Comparison of ENCODE assay signal across 15 cellular contexts in the genomic region with DNA sequence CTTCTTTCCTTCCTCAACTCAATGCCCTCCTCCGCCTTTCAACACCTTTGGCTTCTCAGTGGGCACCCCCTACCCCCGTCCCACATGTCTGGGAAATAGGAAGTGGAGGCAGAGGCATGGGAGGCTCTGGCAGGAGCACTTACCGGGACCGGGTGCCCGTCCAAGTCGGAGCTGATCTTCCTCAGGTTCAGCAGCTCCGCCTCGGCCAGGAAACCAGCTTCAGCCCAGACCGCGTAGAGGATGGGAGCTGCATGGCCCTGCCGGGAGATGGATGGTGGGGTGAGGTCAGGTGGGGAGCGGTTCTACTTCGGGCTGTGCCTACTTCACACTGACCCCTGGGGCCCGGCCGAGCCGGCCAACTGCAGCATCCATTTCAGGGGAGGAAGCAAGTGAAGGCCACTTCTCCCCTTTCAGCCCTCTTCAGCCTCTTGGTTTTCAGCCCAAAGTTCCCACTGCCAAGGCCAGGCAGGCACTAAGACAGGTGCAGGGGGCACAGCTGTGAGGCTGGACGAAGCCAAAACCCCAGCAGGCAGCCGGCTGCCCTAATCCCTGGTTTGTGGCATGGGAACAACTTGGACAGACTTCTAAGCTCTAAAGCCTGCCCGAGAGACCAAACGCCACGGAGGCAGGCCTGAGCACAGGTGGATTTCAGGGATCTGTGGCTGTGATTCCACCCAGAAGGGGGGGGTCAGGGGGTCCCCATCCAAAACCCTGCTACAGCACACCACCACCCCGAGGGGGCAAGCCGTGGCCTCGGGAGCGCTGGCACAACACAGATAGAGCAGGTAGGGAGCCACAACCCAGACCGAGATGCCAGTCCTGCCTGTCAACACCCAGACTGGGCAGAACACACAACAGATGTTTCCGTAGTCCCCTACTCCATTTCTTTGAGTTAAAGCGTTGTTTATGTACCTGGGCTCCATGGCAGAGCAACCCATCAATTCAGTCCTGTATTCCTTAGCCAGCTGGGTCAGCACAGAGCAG. TPM values are rescaled to one million over a fixed set of nuclear protein-coding genes. Genes with fewer than 3 reads are reported as not detected.
DNase-seq lines count a peak whose midpoint lies in the region; ATAC-seq, FAIRE-seq and TF ChIP-seq lines count a peak whose summit lies in the region.
"Had no signal": no experiment of that assay in that cellular context is flagged by ENCODE, and none has a peak within 500 bp of the region (broad histone marks: within the 10 kb centered on the region; RNA-seq: fewer than 3 reads in every experiment).

No MANE protein-coding gene starts in this region.

- peaks cover 37 to 62% of the 10 kb centered on the region in 2 experiments for H3K36me3 ChIP-seq in HepG2 (replicated peaks in 1 of 2; ENCODE audit: control insufficient read depth in 1 of 2, insufficient read depth in 2 of 2, low read length in 2 of 2)
- H3K36me3 ChIP-seq in right lobe of liver, result peaks cover 0 to 27% (median 9%) of the 10 kb centered on the region in 4 donors
- peaks cover 54% of the 10 kb centered on the region for H3K36me3 ChIP-seq in bronchial epithelial cell (ENCODE audit: control insufficient read depth, insufficient read depth, low read length)
- H3K36me3 ChIP-seq in lung (ENCODE audit: control insufficient read depth in 2 of 2, insufficient read depth in 2 of 2, low read length in 2 of 2), result peaks cover 6 to 31% of the 10 kb centered on the region in 2 donors
- H3K36me3 ChIP-seq in upper lobe of right lung, result peaks cover 49% of the 10 kb centered on the region

- H3K4me3 ChIP-seq in HepG2 (replicated peaks in 1 of 3; ENCODE audit: insufficient read depth in 1 of 3, low read depth in 2 of 3, low read length in 3 of 3), result no peak overlapping the region
- H3K4me3 ChIP-seq in right lobe of liver, result no peak overlapping the region
- no peak overlapping the region for H3K4me3 ChIP-seq in bronchial epithelial cell (ENCODE audit: low read depth, low read length)
- H3K4me3 ChIP-seq in lung, result no peak overlapping the region
- H3K4me3 ChIP-seq in upper lobe of right lung, result no peak overlapping the region
- H3K4me3 ChIP-seq: GM12878 had no signal

- FAIRE-seq in HepG2 (lab: Jason Lieb, UNC) (no peak), bronchial epithelial cell (lab: Jason Lieb, UNC) (peak; percentile 52)
- FAIRE-seq: GM12878 had no signal

- H2AFZ ChIP-seq in HepG2 (ENCODE audit: low read length), result no peak overlapping the region

- in situ Hi-C loops in HepG2 (cut with HindIII; ENCODE audit: extremely low pct_ligation_motif_present, low pct_unique_long_range_greater_than_20kb), result no loop called here

- H3K9me3 ChIP-seq in HepG2 (ENCODE audit: low read length), result no peaks in the 10 kb centered on the region
- no peaks in the 10 kb centered on the region for H3K9me3 ChIP-seq in right lobe of liver
- H3K9me3 ChIP-seq in lung (ENCODE audit: control insufficient read depth in 2 of 2, insufficient read depth in 1 of 2, low read length in 1 of 2), result no peaks in the 10 kb centered on the region
- H3K9me3 ChIP-seq in upper lobe of right lung, result no peaks in the 10 kb centered on the region

- no peaks in the 10 kb centered on the region for H3K27me3 ChIP-seq in HepG2 (ENCODE audit: control insufficient read depth in 1 of 2, insufficient read depth in 2 of 2, low read length in 2 of 2)
- H3K27me3 ChIP-seq in right lobe of liver, result no peaks in the 10 kb centered on the region
- H3K27me3 ChIP-seq in bronchial epithelial cell (ENCODE audit: control insufficient read depth, insufficient read depth, low read length), result no peaks in the 10 kb centered on the region
- H3K27me3 ChIP-seq in lung (ENCODE audit: control insufficient read depth, insufficient read depth), result no peaks in the 10 kb centered on the region
- no peaks in the 10 kb centered on the region for H3K27me3 ChIP-seq in upper lobe of right lung

- ATAC-seq in HepG2, result no peak
- no peak for ATAC-seq in right lobe of liver
- no peak for ATAC-seq in lung (ENCODE audit: insufficient read depth, low FRiP score)
- no peak for ATAC-seq in upper lobe of right lung
- ATAC-seq in HG03025 (IDR thresholded peaks at IDR 0.05; ENCODE audit: low FRiP score, unreplicated experiment), result no peak
- ATAC-seq: GM12878; naive thymus-derived CD8-positive, alpha-beta T cell; Panc1 had no signal

- intact Hi-C loops in HepG2 (cut with micrococcal nuclease; ENCODE audit: unreplicated experiment), result no loop called here
- intact Hi-C loops in right lobe of liver (cut with DNase I), result no loop called here
- intact Hi-C loops in upper lobe of right lung (cut with DNase I), result no loop called here

- no peak for TF ChIP-seq RAD21 in HepG2 (CRISPR knock-in tag; IDR thresholded peaks at IDR 0.05)

- 0 out of 4 replicates have a peak, but pooled peaks of 1 of the 2 experiments have one; percentile 8 for TF ChIP-seq POLR2A in HepG2 (IDR thresholded peaks at IDR 0.05; ENCODE audit: insufficient read depth in 1 of 2, low read depth in 2 of 2, low read length in 2 of 2)
- no peak for TF ChIP-seq POLR2A in right lobe of liver (IDR thresholded peaks at IDR 0.05)

- H3K4me1 ChIP-seq in HepG2 (ENCODE audit: insufficient read depth, low read length) (peaks cover 46% of the 10 kb centered on the region), right lobe of liver (peaks cover 0 to 52% (median 13%) of the 10 kb centered on the region in 4 donors), lung (ENCODE audit: control insufficient read depth in 2 of 2, insufficient read depth in 2 of 2, low read length in 2 of 2) (peaks cover 3 to 33% of the 10 kb centered on the region in 2 donors), upper lobe of right lung (peaks cover 75% of the 10 kb centered on the region)

- TF ChIP-seq CTCF in HepG2 (CRISPR knock-in tag; IDR thresholded peaks at IDR 0.05), result no peak
- TF ChIP-seq CTCF in right lobe of liver (IDR thresholded peaks at IDR 0.05), result no peak
- TF ChIP-seq CTCF in bronchial epithelial cell (IDR thresholded peaks at IDR 0.05; ENCODE audit: insufficient read depth, low read length, severe bottlenecking), result no peak
- TF ChIP-seq CTCF in lung (IDR thresholded peaks at IDR 0.05; ENCODE audit: control extremely low read depth, extremely low read depth), result no peak
- TF ChIP-seq CTCF in upper lobe of right lung (IDR thresholded peaks at IDR 0.05), result no peak

- TF ChIP-seq EP300 in HepG2 (IDR thresholded peaks at IDR 0.05; ENCODE audit: low read depth in 2 of 2, low read length in 2 of 2), result no peak
- TF ChIP-seq EP300 in HepG2 (CRISPR knock-in tag; IDR thresholded peaks at IDR 0.05; ENCODE audit: borderline replicate concordance), result no peak

- BruUV-seq in HepG2 (replicated peaks; lab: Mats Ljungman, UMichigan), result no TSS peak

- no peak overlapping the region for H3K9ac ChIP-seq in HepG2 (ENCODE audit: insufficient read depth, low read depth, low read length)

- H3K4me2 ChIP-seq in HepG2 (ENCODE audit: low read depth, low read length), result no peak overlapping the region

- POLR2A ChIA-PET in HepG2 (lab: Yijun Ruan, JAX), result no interaction called here

- CTCF ChIA-PET in HepG2 (lab: Yijun Ruan, JAX; ENCODE audit: low intra/inter-chr PET ratio, low total read pairs), result no interaction called here

- no peak overlapping the region for H3K27ac ChIP-seq in HepG2 (ENCODE audit: extremely low read length, insufficient read depth, low read length)
- H3K27ac ChIP-seq in right lobe of liver, result no peak overlapping the region
- peak overlapping the region; percentile 61 to 86 for H3K27ac ChIP-seq in lung (ENCODE audit: low read depth in 1 of 2, low read length in 1 of 2)
- peak overlapping the region; percentile 77 for H3K27ac ChIP-seq in upper lobe of right lung

- WGBS in HepG2 (ENCODE audit: low lambda C conversion rate), result 96% methylated on average over 16 of the region's 28 CpGs
- 65% methylated on average over 6 of the region's 28 CpGs for WGBS in right lobe of liver (ENCODE audit: insufficient coverage, low coverage, low lambda C conversion rate, missing lambda C conversion rate)
- WGBS in lung, 2 donors, result 86 to 90% methylated on average over 28 of the region's 28 CpGs

- DNase-seq in HepG2 (ENCODE audit: low spot score) (no peak), right lobe of liver (no peak), bronchial epithelial cell (ENCODE audit: low read depth) (no peak), lung (ENCODE audit: low spot score) (no peak), upper lobe of right lung (no peak), NCI-H446 treated with DMSO at 0.1 percent for 48 hours (lab: John Stamatoyannopoulos, UW) (no peak), AG08396 (ENCODE audit: low spot score) (no peak)
- DNase-seq: activated T-cell treated with anti-CD3 and anti-CD28 coated beads, Interleukin-2, amount 50 U/mL, for 24 hours; cerebellar nuclear complex; naive thymus-derived CD8-positive, alpha-beta T cell; NCI-H187 treated with DMSO at 0.1 percent for 48 hours; NCI-H524 had no signal

- H4K20me1 ChIP-seq in HepG2 (ENCODE audit: insufficient read depth, low read length), result peaks cover 37% of the 10 kb centered on the region

- peaks cover 49% of the 10 kb centered on the region for H3K79me2 ChIP-seq in HepG2 (ENCODE audit: insufficient read depth, low read length)

RNA-seq across cellular contexts. Expression of gene TKT, which starts 14.5 kb away (rescaled TPM):
- 196 and 238 TPM in 2 replicates for total RNA-seq in HepG2 (2016; rRNA removed; fragmentation: Illumina TruSeq; extraction: Trizol)
- total RNA-seq in HepG2 (2016; cell fraction: cytosol; rRNA removed; fragmentation: Illumina TruSeq; extraction: Trizol; ENCODE audit: low read depth), result 73.9 and 83.5 TPM in 2 replicates
- 153 and 251 TPM in 2 replicates for total RNA-seq in HepG2 (2016; cell fraction: insoluble cytoplasmic fraction; rRNA removed; fragmentation: Illumina TruSeq; extraction: Trizol)
- total RNA-seq in HepG2 (2016; cell fraction: membrane; rRNA removed; fragmentation: Illumina TruSeq; extraction: Trizol), result 138 and 161 TPM in 2 replicates
- total RNA-seq in HepG2 (2016; cell fraction: nucleus; rRNA removed; fragmentation: Illumina TruSeq; extraction: Trizol), result 157 and 193 TPM in 2 replicates
- 150 and 188 TPM in 2 replicates for polyA plus RNA-seq in HepG2 (2011; rRNA removed)
- 105 and 148 TPM in 2 replicates for polyA plus RNA-seq in HepG2 (2011; cell fraction: cytosol; rRNA removed)
- 113 and 116 TPM in 2 replicates for polyA plus RNA-seq in HepG2 (2011; cell fraction: nucleus; rRNA removed)
- 234 and 367 TPM in 2 replicates for polyA plus RNA-seq in HepG2 (2012)
- polyA plus RNA-seq in HepG2 (2016; cell fraction: cytosol; fragmentation: Illumina TruSeq; extraction: Trizol; ENCODE audit: low read depth), result 126 and 140 TPM in 2 replicates
- polyA plus RNA-seq in HepG2 (2016; cell fraction: insoluble cytoplasmic fraction; fragmentation: Illumina TruSeq; extraction: Trizol; ENCODE audit: low read depth), result 190 and 266 TPM in 2 replicates
- 168 and 215 TPM in 2 replicates for polyA plus RNA-seq in HepG2 (2016; cell fraction: membrane; fragmentation: Illumina TruSeq; extraction: Trizol; ENCODE audit: low read depth)
- polyA plus RNA-seq in HepG2 (2016; cell fraction: nucleus; fragmentation: Illumina TruSeq; extraction: Trizol; ENCODE audit: insufficient read depth, low read depth), result 308 and 328 TPM in 2 replicates
- 280 and 471 TPM in 2 replicates for polyA minus RNA-seq in HepG2 (2011; rRNA and poly(A)+ RNA removed; ENCODE audit: low replicate concordance)
- polyA minus RNA-seq in HepG2 (2011; cell fraction: cytosol; rRNA and poly(A)+ RNA removed), result 128 and 140 TPM in 2 replicates
- polyA minus RNA-seq in HepG2 (2011; cell fraction: nucleus; rRNA and poly(A)+ RNA removed), result 47.4 and 62.7 TPM in 2 replicates
- total RNA-seq in right lobe of liver, result 100 to 1,000 TPM in 5 of 6 experiments, 10 to 100 TPM in 1; 98.9 to 257 (median 146) TPM
- 174 and 341 TPM in 2 replicates for total RNA-seq in bronchial epithelial cell
- total RNA-seq in lung, result 100 to 1,000 TPM; 351 to 498 TPM
- polyA plus RNA-seq in lung, result 100 to 1,000 TPM; 456 TPM
- 432 TPM for total RNA-seq in upper lobe of right lung

Comparison
In these comparisons a context has a peak if more than half of its experiments do, and no peak if none do; other contexts are left out.
1. H3K27ac ChIP-seq: peak in lung (2 of 2) and upper lobe of right lung (single experiment); none in HepG2 (single experiment) and right lobe of liver (0 of 3).